In genomic region chr12:105322070-105322469, GRCh38 we compare ENCODE assay signal across 27 cellular contexts. TPM values are rescaled to one million over a fixed set of nuclear protein-coding genes. Genes with fewer than 3 reads are reported as not detected.
DNase-seq lines count a peak whose midpoint lies in the region; ATAC-seq and TF ChIP-seq lines count a peak whose summit lies in the region.
"Had no signal": no experiment of that assay in that cellular context is flagged by ENCODE, and none has a peak within 500 bp of the region (broad histone marks: within the 10 kb centered on the region; RNA-seq: fewer than 3 reads in every experiment).

No MANE protein-coding gene starts in this region.

- H2AFZ ChIP-seq in GM23248 (no peak overlapping the region), smooth muscle cell (ENCODE audit: low read depth) (no peak overlapping the region)
- H2AFZ ChIP-seq: GM23338 had no signal

- H3K36me3 ChIP-seq in GM23248 (ENCODE audit: low read depth) (no peaks in the 10 kb centered on the region), smooth muscle cell (ENCODE audit: low read depth) (no peaks in the 10 kb centered on the region)
- H3K36me3 ChIP-seq: adrenal gland, heart right ventricle, lower lobe of right lung, ovary had no signal

- no peak overlapping the region for H3K4me3 Mint-ChIP-seq in type B pancreatic cell
- H3K4me3 Mint-ChIP-seq: activated T-helper 17 cell treated with anti-CD3 and anti-CD28 coated beads, Interleukin-2, amount 50 U/mL, for 72 hours; CD4-positive, CD25-positive, alpha-beta regulatory T cell; GM23338; immature natural killer cell; naive thymus-derived CD4-positive, alpha-beta T cell had no signal

- H3K9me3 ChIP-seq in GM23248 (ENCODE audit: low read depth) (no peaks in the 10 kb centered on the region), smooth muscle cell (replicated peaks; ENCODE audit: low read depth) (no peaks in the 10 kb centered on the region)
- H3K9me3 ChIP-seq: adrenal gland, heart right ventricle, lower lobe of right lung, ovary had no signal

- H3K4me2 ChIP-seq in GM23248 (ENCODE audit: unreplicated experiment) (peak overlapping the region; percentile 46), smooth muscle cell (no peak overlapping the region)
- H3K4me2 ChIP-seq: GM23338 had no signal

- peaks cover 34% of the 10 kb centered on the region for H3K79me2 ChIP-seq in GM23248 (ENCODE audit: insufficient read depth)
- H3K79me2 ChIP-seq in smooth muscle cell (ENCODE audit: low read depth): no peaks in the 10 kb centered on the region

- no peaks in the 10 kb centered on the region for H3K27me3 Mint-ChIP-seq in type B pancreatic cell
- H3K27me3 Mint-ChIP-seq: activated T-helper 17 cell treated with anti-CD3 and anti-CD28 coated beads, Interleukin-2, amount 50 U/mL, for 72 hours; CD4-positive, CD25-positive, alpha-beta regulatory T cell; naive thymus-derived CD4-positive, alpha-beta T cell had no signal

- no peak overlapping the region for H3K27ac Mint-ChIP-seq in type B pancreatic cell
- H3K27ac Mint-ChIP-seq: activated T-helper 17 cell treated with anti-CD3 and anti-CD28 coated beads, Interleukin-2, amount 50 U/mL, for 72 hours; CD4-positive, CD25-positive, alpha-beta regulatory T cell; GM23338; naive thymus-derived CD4-positive, alpha-beta T cell had no signal

- H3K4me3 ChIP-seq in GM23248: no peak overlapping the region
- H3K4me3 ChIP-seq in smooth muscle cell: no peak overlapping the region
- H3K4me3 ChIP-seq: adrenal gland, GM23338, heart right ventricle, lower lobe of right lung, ovary, skin epidermis had no signal

- WGBS in GM23248 (ENCODE audit: low coverage in 1 of 2, low lambda C conversion rate in 2 of 2, missing lambda C conversion rate in 2 of 2), 2 experiments: 10 to 16% methylated on average over 4 of the region's 4 CpGs
- 91% methylated on average over 4 of the region's 4 CpGs for WGBS in smooth muscle cell (ENCODE audit: low lambda C conversion rate)

- in situ Hi-C loops in GM23248 (cut with MboI): no loop called here

- H3F3A ChIP-seq in GM23248 (ENCODE audit: insufficient read depth) (peaks cover 74% of the 10 kb centered on the region), smooth muscle cell (ENCODE audit: low read depth) (no peaks in the 10 kb centered on the region)

- no peak for ATAC-seq in HG03457 (IDR thresholded peaks at IDR 0.05; ENCODE audit: unreplicated experiment)
- ATAC-seq: activated T-helper 17 cell treated with anti-CD3 and anti-CD28 coated beads, Interleukin-2, amount 50 U/mL, for 72 hours; esophagus mucosa; GM23338; lower lobe of right lung; naive thymus-derived CD4-positive, alpha-beta T cell had no signal

- H3K27ac ChIP-seq in GM23248: peak overlapping the region; percentile 58
- no peak overlapping the region for H3K27ac ChIP-seq in smooth muscle cell (ENCODE audit: low read depth)
- H3K27ac ChIP-seq: adrenal gland, heart right ventricle, lower lobe of right lung, ovary had no signal

- H4K20me1 ChIP-seq in GM23248 (ENCODE audit: insufficient read depth) (no peaks in the 10 kb centered on the region), smooth muscle cell (ENCODE audit: low read depth) (no peaks in the 10 kb centered on the region)

- no peaks in the 10 kb centered on the region for H3K36me3 Mint-ChIP-seq in type B pancreatic cell
- H3K36me3 Mint-ChIP-seq: CD4-positive, CD25-positive, alpha-beta regulatory T cell; immature natural killer cell had no signal

- H3K27me3 ChIP-seq in GM23248 (replicated peaks; ENCODE audit: insufficient read depth) (no peaks in the 10 kb centered on the region), smooth muscle cell (ENCODE audit: low read depth) (no peaks in the 10 kb centered on the region)
- H3K27me3 ChIP-seq: adrenal gland, ovary had no signal

- peaks cover 90% of the 10 kb centered on the region for H3K4me1 ChIP-seq in GM23248 (ENCODE audit: insufficient read depth)
- H3K4me1 ChIP-seq in smooth muscle cell (ENCODE audit: low read depth): no peaks in the 10 kb centered on the region
- H3K4me1 ChIP-seq: adrenal gland, heart right ventricle, lower lobe of right lung had no signal

- no peaks in the 10 kb centered on the region for H3K9me3 Mint-ChIP-seq in type B pancreatic cell
- H3K9me3 Mint-ChIP-seq: activated T-helper 17 cell treated with anti-CD3 and anti-CD28 coated beads, Interleukin-2, amount 50 U/mL, for 72 hours; CD4-positive, CD25-positive, alpha-beta regulatory T cell; GM23338; immature natural killer cell; naive thymus-derived CD4-positive, alpha-beta T cell had no signal

- peak; percentile 60 for DNase-seq in AG08395 (ENCODE audit: low spot score)
- peak; percentile 94 for DNase-seq in GM23248
- DNase-seq in amniotic stem cell (lab: John Stamatoyannopoulos, UW): peak; percentile 53
- DNase-seq in myocyte (ENCODE audit: low read depth): peak; percentile 62
- DNase-seq in smooth muscle cell (lab: John Stamatoyannopoulos, UW; ENCODE audit: unreplicated experiment): no peak
- DNase-seq in activated CD4-positive, alpha-beta T cell treated with anti-CD3 and anti-CD28 coated beads for 1 hour: no peak
- DNase-seq in type B pancreatic cell (ENCODE audit: extremely low spot score, unreplicated experiment): no peak
- DNase-seq: activated CD4-positive, CD25-positive, alpha-beta regulatory T cell treated with anti-CD3 and anti-CD28 coated beads, Interleukin-2, amount 50 U/mL, for 72 hours; adrenal gland; CD4-positive, CD25-positive, alpha-beta regulatory T cell; central memory CD4-positive, alpha-beta T cell; heart right ventricle; immature natural killer cell; lower lobe of right lung; naive thymus-derived CD4-positive, alpha-beta T cell; NCI-H2081 treated with DMSO at 0.1 percent for 48 hours; NCI-H510A treated with DMSO at 0.1 percent for 48 hours; ovary; SIG-M5; stimulated activated CD4-positive, alpha-beta T cell treated with anti-CD3 and anti-CD28 coated beads, Interleukin-4, amount 100 ng/mL, for 24 hours; substantia nigra; T1000 had no signal

- H3K9ac ChIP-seq in GM23248 (no peak overlapping the region), smooth muscle cell (ENCODE audit: low read depth) (no peak overlapping the region)

- H3K9me2 ChIP-seq in GM23248 (ENCODE audit: insufficient read depth): no peaks in the 10 kb centered on the region

- peaks cover 13% of the 10 kb centered on the region for H3K4me1 Mint-ChIP-seq in type B pancreatic cell (ENCODE audit: unreplicated experiment)
- H3K4me1 Mint-ChIP-seq: GM23338 had no signal

- TF ChIP-seq CTCF in smooth muscle cell (IDR thresholded peaks at IDR 0.05; ENCODE audit: borderline replicate concordance, insufficient read depth, poor library complexity, severe bottlenecking) (no peak), type B pancreatic cell (conservative IDR thresholded peaks at IDR 0.05) (no peak)

RNA-seq across cellular contexts. Expression of gene C12orf75, which starts 8.4 kb away (rescaled TPM):
- total RNA-seq in GM23248 (2014; rRNA removed; shearing (Covaris generic)): 313 and 349 TPM in 2 replicates
- polyA plus RNA-seq in GM23248 (2016; fragmentation: Nextera tagmentation; extraction: Ambion mirVana): 590 and 607 TPM in 2 replicates
- total RNA-seq in myocyte: 38.7 and 41.4 TPM in 2 replicates
- polyA plus RNA-seq in myocyte (2012): 89.8 TPM
- 201 and 236 TPM in 2 replicates for total RNA-seq in smooth muscle cell
- polyA plus RNA-seq in smooth muscle cell: 261 and 309 TPM in 2 replicates
- total RNA-seq in type B pancreatic cell (ENCODE audit: low replicate concordance): 43.1 and 45.6 TPM in 2 replicates

Comparison
In these comparisons a context has a peak if more than half of its experiments do, and no peak if none do; other contexts are left out.
1. DNase-seq: peak in AG08395 (single experiment), GM23248 (single experiment), amniotic stem cell (single experiment) and myocyte (single experiment); none in smooth muscle cell (single experiment), activated CD4-positive, alpha-beta T cell treated with anti-CD3 and anti-CD28 coated beads for 1 hour (single experiment) and type B pancreatic cell (single experiment).